Comparison of ENCODE assay signal across 17 cellular contexts in genomic region chr3:178847170-178847569, GRCh38.
DNase-seq lines count a peak whose midpoint lies in the region; ATAC-seq and TF ChIP-seq lines count a peak whose summit lies in the region.
"Had no signal": no experiment of that assay in that cellular context is flagged by ENCODE, and none has a peak within 500 bp of the region (broad histone marks: within the 10 kb centered on the region; RNA-seq: fewer than 3 reads in every experiment).

No MANE protein-coding gene starts in this region.

- TF ChIP-seq CTCF in left lung (IDR thresholded peaks at IDR 0.05) (no peak), omental fat pad (IDR thresholded peaks at IDR 0.05) (no peak)

- peak; percentile 42 for ATAC-seq in left lung
- ATAC-seq in omental fat pad (ENCODE audit: low FRiP score): no peak
- ATAC-seq: psoas muscle had no signal

- DNase-seq in amniotic stem cell (lab: John Stamatoyannopoulos, UW) (peak; percentile 18), fibroblast of gingiva (ENCODE audit: low read depth) (peak; percentile 43), left lung (no peak), stromal cell of bone marrow (ENCODE audit: low read depth) (peak; percentile 87), COLO668 (lab: John Stamatoyannopoulos, UW; ENCODE audit: unreplicated experiment) (no peak), omental fat pad (ENCODE audit: low spot score) (no peak), A172 (ENCODE audit: low spot score) (no peak)
- DNase-seq in activated CD4-positive, alpha-beta T cell treated with anti-CD3 and anti-CD28 coated beads, Interleukin-2, amount 50 U/mL, for 48 hours: no peak
- DNase-seq: activated CD4-positive, CD25-positive, alpha-beta regulatory T cell; caudate nucleus; hippocampal formation; islet precursor cell; KBM-7; NCI-H2081 treated with DMSO at 0.1 percent for 48 hours; psoas muscle; stimulated activated CD4-positive, alpha-beta T cell treated with anti-CD3 and anti-CD28 coated beads, Interleukin-15, amount 100 ng/mL, for 24 hours; T1000 had no signal

- no peak overlapping the region for H3K27ac ChIP-seq in left lung
- H3K27ac ChIP-seq: psoas muscle had no signal

- H3K27me3 ChIP-seq in left lung: no peaks in the 10 kb centered on the region

- intact Hi-C loops in left lung (cut with DNase I): no loop called here

- no peaks in the 10 kb centered on the region for H3K36me3 ChIP-seq in left lung

- H3K4me1 ChIP-seq in left lung: no peaks in the 10 kb centered on the region
- H3K4me1 ChIP-seq: psoas muscle had no signal

- H3K9me3 ChIP-seq in left lung: no peaks in the 10 kb centered on the region
- H3K9me3 ChIP-seq: psoas muscle had no signal

- H3K4me3 ChIP-seq in left lung: no peak overlapping the region
- H3K4me3 ChIP-seq: psoas muscle had no signal

Comparison
In these comparisons a context has a peak if more than half of its experiments do, and no peak if none do; other contexts are left out.
1. DNase-seq: peak in amniotic stem cell (single experiment), fibroblast of gingiva (single experiment) and stromal cell of bone marrow (single experiment); none in left lung (0 of 2), COLO668 (single experiment), omental fat pad (single experiment), A172 (single experiment) and activated CD4-positive, alpha-beta T cell treated with anti-CD3 and anti-CD28 coated beads, Interleukin-2, amount 50 U/mL, for 48 hours (0 of 2).